In the genomic region with DNA sequence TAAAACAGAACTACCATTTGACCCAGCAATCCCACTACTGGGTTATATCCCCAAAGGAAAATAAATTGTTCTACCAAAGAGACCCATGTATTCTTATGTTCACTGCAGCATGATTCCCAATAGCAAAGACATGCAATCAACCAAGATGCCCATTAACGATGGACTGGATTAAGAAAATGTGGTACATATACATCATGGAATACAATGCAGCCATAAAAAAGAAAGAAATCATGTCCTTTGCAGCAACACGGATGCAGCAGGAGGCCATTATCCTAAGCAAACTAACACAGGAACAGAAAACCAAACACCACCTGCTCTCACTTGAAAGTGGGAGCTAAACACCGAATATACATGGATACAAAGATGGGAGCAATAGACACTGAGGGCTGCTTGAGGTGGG, we compare ENCODE assay signal across 28 cellular contexts.
"Had no signal": no experiment of that assay in that cellular context is flagged by ENCODE, and none has a peak within 500 bp of the region (broad histone marks: within the 10 kb centered on the region; RNA-seq: fewer than 3 reads in every experiment).

No MANE protein-coding gene starts in this region.

- H3K36me3 ChIP-seq: thoracic aorta, thyroid gland, uterus had no signal

- H3K27ac ChIP-seq: stomach, suprapubic skin, testis, thoracic aorta, thyroid gland, tibial artery, tibial nerve, transverse colon, upper lobe of left lung, upper lobe of right lung, uterus, vagina had no signal

- H3K4me3 Mint-ChIP-seq: stimulated activated effector memory CD8-positive, alpha-beta T cell treated with anti-CD3 and anti-CD28 coated beads, Interleukin-12 subunit alpha, Interleukin-12 subunit beta, amount 100 ng/mL, for 72 hours; stimulated activated memory B cell treated with anti-CD40 and anti-IgM and Interleukin-4, amounts not matched to agents 10 μg/mL and 1 μg/mL and 100 μg/mL, for 72 hours; stimulated activated naive CD8-positive, alpha-beta T cell treated with anti-CD3 and anti-CD28 coated beads, Interleukin-15, amount 100 ng/mL, for 72 hours; stimulated activated naive CD8-positive, alpha-beta T cell treated with anti-CD3 and anti-CD28 coated beads, Interleukin-15, Interleukin-2, amounts not matched to agents 100 ng/mL and 50 ng/mL, for 24 hours; type B pancreatic cell had no signal

- ATAC-seq: stimulated activated effector memory CD8-positive, alpha-beta T cell treated with anti-CD3 and anti-CD28 coated beads, Interleukin-12 subunit alpha, Interleukin-12 subunit beta, amount 100 ng/mL, for 72 hours; stimulated activated memory B cell treated with anti-CD40 and anti-IgM and Interleukin-4, amounts not matched to agents 10 μg/mL and 1 μg/mL and 100 μg/mL, for 72 hours; stimulated activated naive CD8-positive, alpha-beta T cell treated with anti-CD3 and anti-CD28 coated beads, Interleukin-15, amount 100 ng/mL, for 72 hours; stimulated activated naive CD8-positive, alpha-beta T cell treated with anti-CD3 and anti-CD28 coated beads, Interleukin-15, Interleukin-2, amounts not matched to agents 100 U/mL and 50 U/mL, for 24 hours; upper lobe of right lung had no signal

- H3K9me3 Mint-ChIP-seq: stimulated activated effector memory CD8-positive, alpha-beta T cell treated with anti-CD3 and anti-CD28 coated beads, Interleukin-12 subunit alpha, Interleukin-12 subunit beta, amount 100 ng/mL, for 72 hours; stimulated activated memory B cell treated with anti-CD40 and anti-IgM and Interleukin-4, amounts not matched to agents 10 μg/mL and 1 μg/mL and 100 μg/mL, for 72 hours; stimulated activated naive CD8-positive, alpha-beta T cell treated with anti-CD3 and anti-CD28 coated beads, Interleukin-15, amount 100 ng/mL, for 72 hours; stimulated activated naive CD8-positive, alpha-beta T cell treated with anti-CD3 and anti-CD28 coated beads, Interleukin-15, Interleukin-2, amounts not matched to agents 100 ng/mL and 50 ng/mL, for 24 hours; type B pancreatic cell had no signal

- H3K4me1 ChIP-seq: suprapubic skin, testis, tibial nerve, transverse colon, upper lobe of left lung, upper lobe of right lung, uterus had no signal

- H3K27me3 Mint-ChIP-seq: stimulated activated memory B cell treated with anti-CD40 and anti-IgM and Interleukin-4, amounts not matched to agents 10 μg/mL and 1 μg/mL and 100 μg/mL, for 72 hours; stimulated activated naive CD8-positive, alpha-beta T cell treated with anti-CD3 and anti-CD28 coated beads, Interleukin-15, amount 100 ng/mL, for 72 hours; stimulated activated naive CD8-positive, alpha-beta T cell treated with anti-CD3 and anti-CD28 coated beads, Interleukin-15, Interleukin-2, amounts not matched to agents 100 ng/mL and 50 ng/mL, for 24 hours; type B pancreatic cell had no signal

- DNase-seq: stimulated activated CD4-positive, alpha-beta T cell treated with anti-CD3 and anti-CD28 coated beads, Interleukin-2, amount 100 ng/mL, for 48 hours; stimulated activated CD4-positive, alpha-beta T cell treated with anti-CD3 and anti-CD28 coated beads, Interleukin-4, amount 100 ng/mL, for 1 hour; stimulated activated CD4-positive, alpha-beta T cell treated with anti-CD3 and anti-CD28 coated beads, Interleukin-4, amount 100 ng/mL, for 24 hours; stimulated activated CD4-positive, alpha-beta T cell treated with anti-CD3 and anti-CD28 coated beads, Interleukin-4, amount 100 ng/mL, for 4 hours; stimulated activated CD8-positive, alpha-beta memory T cell treated with anti-CD3 and anti-CD28 coated beads, Interleukin-4, amount 100 ng/mL, for 48 hours; stimulated activated naive CD4-positive, alpha-beta T cell; stimulated activated naive CD4-positive, alpha-beta T cell treated with Interleukin-2 at 50 U/mL for 16 hours; stimulated activated naive CD8-positive, alpha-beta T cell treated with anti-CD3 and anti-CD28 coated beads, Interleukin-15, amount 100 ng/mL, for 72 hours; stimulated activated naive CD8-positive, alpha-beta T cell treated with anti-CD3 and anti-CD28 coated beads, Interleukin-15, Interleukin-2, amounts not matched to agents 100 U/mL and 50 U/mL, for 24 hours; stomach; substantia nigra; testis; thyroid gland; tibial artery; transverse colon; trophoblast cell; upper lobe of left lung; upper lobe of right lung; uterus had no signal

- H3K4me3 ChIP-seq: stomach, suprapubic skin, testis, thoracic aorta, thyroid gland, tibial artery, tibial nerve, transverse colon, upper lobe of left lung, upper lobe of right lung, uterus, vagina had no signal

- H3K27ac Mint-ChIP-seq: stimulated activated effector memory CD8-positive, alpha-beta T cell treated with anti-CD3 and anti-CD28 coated beads, Interleukin-12 subunit alpha, Interleukin-12 subunit beta, amount 100 ng/mL, for 72 hours; stimulated activated memory B cell treated with anti-CD40 and anti-IgM and Interleukin-4, amounts not matched to agents 10 μg/mL and 1 μg/mL and 100 μg/mL, for 72 hours; stimulated activated naive CD8-positive, alpha-beta T cell treated with anti-CD3 and anti-CD28 coated beads, Interleukin-15, amount 100 ng/mL, for 72 hours; stimulated activated naive CD8-positive, alpha-beta T cell treated with anti-CD3 and anti-CD28 coated beads, Interleukin-15, Interleukin-2, amounts not matched to agents 100 ng/mL and 50 ng/mL, for 24 hours; type B pancreatic cell had no signal

- H3K27me3 ChIP-seq: stomach, suprapubic skin, testis, thyroid gland, tibial artery, tibial nerve, transverse colon, upper lobe of left lung, upper lobe of right lung, uterus, vagina had no signal

- FAIRE-seq: urothelium cell line had no signal

- H3K4me1 Mint-ChIP-seq: stimulated activated effector memory CD8-positive, alpha-beta T cell treated with anti-CD3 and anti-CD28 coated beads, Interleukin-12 subunit alpha, Interleukin-12 subunit beta, amount 100 ng/mL, for 72 hours; stimulated activated memory B cell treated with anti-CD40 and anti-IgM and Interleukin-4, amounts not matched to agents 10 μg/mL and 1 μg/mL and 100 μg/mL, for 72 hours; stimulated activated naive CD8-positive, alpha-beta T cell treated with anti-CD3 and anti-CD28 coated beads, Interleukin-15, amount 100 ng/mL, for 72 hours had no signal

- H3K9me3 ChIP-seq: stomach, suprapubic skin, testis, thoracic aorta, thyroid gland, tibial artery, tibial nerve, transverse colon, upper lobe of left lung, upper lobe of right lung, uterus, vagina had no signal
